Comparison of ENCODE assay signal across 8 cellular contexts in the genomic region with DNA sequence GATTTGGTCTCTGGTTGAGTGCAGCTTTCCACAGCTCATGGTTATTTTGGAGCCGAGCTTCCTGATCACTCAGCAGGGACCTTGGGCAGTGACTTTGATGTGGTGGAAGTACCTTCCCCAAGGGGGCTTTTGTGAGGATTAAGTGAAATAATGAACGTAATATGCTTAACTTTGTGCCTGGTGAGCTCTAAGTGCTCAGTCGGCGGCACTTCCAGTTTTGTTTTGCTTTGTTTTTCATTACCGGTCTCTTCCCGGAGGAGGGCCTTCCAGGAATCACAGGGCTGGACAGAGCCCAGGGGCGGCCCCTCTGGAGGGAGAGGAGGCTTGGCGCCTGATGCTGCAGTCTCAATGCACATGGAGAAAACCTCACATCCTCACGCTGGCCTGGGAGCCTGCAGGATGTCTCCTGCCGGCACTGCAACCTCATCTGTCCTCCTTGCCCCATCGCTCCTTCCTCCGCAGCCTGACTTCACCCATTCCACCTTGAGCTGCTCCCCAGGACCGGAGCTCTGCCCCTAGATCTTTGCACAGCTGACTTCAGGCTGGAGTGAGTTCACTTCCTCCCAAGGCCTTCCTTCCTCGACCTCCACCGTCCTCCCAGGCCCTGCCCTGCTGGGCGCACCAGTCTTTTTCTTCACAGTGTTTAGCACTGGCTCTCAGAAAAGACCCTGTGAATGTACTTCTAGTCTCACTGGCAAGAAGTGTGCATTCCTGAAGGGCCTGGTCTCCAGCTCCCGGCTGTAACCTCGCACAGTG. TPM values are rescaled to one million over a fixed set of nuclear protein-coding genes. Genes with fewer than 3 reads are reported as not detected.
DNase-seq lines count a peak whose midpoint lies in the region; ATAC-seq and TF ChIP-seq lines count a peak whose summit lies in the region.

No MANE protein-coding gene starts in this region.

- DNase-seq in Caco-2 (no peak), cardiac fibroblast (ENCODE audit: low read depth in 2 of 2) (peak; percentile 68 to 84), left kidney (ENCODE audit: low read depth, low spot score) (peak; percentile 87), NCI-H2196 treated with DMSO at 0.1 percent for 48 hours (lab: John Stamatoyannopoulos, UW; ENCODE audit: unreplicated experiment) (no peak), NCI-H2029 treated with DMSO at 0.1 percent for 48 hours (lab: John Stamatoyannopoulos, UW) (no peak)
- peak; percentile 43 for DNase-seq in stimulated activated naive CD8-positive, alpha-beta T cell treated with anti-CD3 and anti-CD28 coated beads, Interleukin-15, Interleukin-2, amounts not matched to agents 100 U/mL and 50 U/mL, for 24 hours

- H2AFZ ChIP-seq in OCI-LY1 (ENCODE audit: low read length): no peak overlapping the region

- CTCF ChIA-PET in Caco-2 (lab: Charles Lee): interaction anchor here (1.4 kb wide), 1 partner anchor 49 kb away, joined by 6 read pairs; no protein-coding TSS in a partner anchor

- no peaks in the 10 kb centered on the region for H3K9me3 ChIP-seq in Caco-2
- no peaks in the 10 kb centered on the region for H3K9me3 ChIP-seq in OCI-LY1 (ENCODE audit: low read length)

- no peaks in the 10 kb centered on the region for H4K20me1 ChIP-seq in OCI-LY1 (ENCODE audit: insufficient read depth, low read length)

- H3K27me3 ChIP-seq in Caco-2 (replicated peaks; ENCODE audit: control insufficient read depth, insufficient read depth, low read length) (no peaks in the 10 kb centered on the region), OCI-LY1 (ENCODE audit: insufficient read depth, low read length) (0 out of 2 replicates have a peak, but pooled peaks cover 6% of the 10 kb centered on the region)

- no peaks in the 10 kb centered on the region for H3K36me3 Mint-ChIP-seq in Caco-2 (ENCODE audit: insufficient read depth, unreplicated experiment)

- H3K9me2 ChIP-seq in OCI-LY1 (ENCODE audit: low read depth, low read length): no peaks in the 10 kb centered on the region

- no peak overlapping the region; the same call in 1 of the 2 replicates for H3K9ac ChIP-seq in OCI-LY1 (ENCODE audit: low read length)

- H3K4me3 Mint-ChIP-seq in Caco-2 (ENCODE audit: unreplicated experiment): peak overlapping the region; percentile 92

- H3K36me3 ChIP-seq in Caco-2 (ENCODE audit: control insufficient read depth, insufficient read depth, low read length): no peaks in the 10 kb centered on the region; the same call in 1 of the 2 replicates
- no peaks in the 10 kb centered on the region for H3K36me3 ChIP-seq in OCI-LY1 (ENCODE audit: insufficient read depth, low read length)

- intact Hi-C loops in Caco-2 (cut with micrococcal nuclease; ENCODE audit: unreplicated experiment): no loop called here

- H3K4me1 Mint-ChIP-seq in Caco-2 (ENCODE audit: low read depth, unreplicated experiment): peaks cover 15% of the 10 kb centered on the region

- peaks cover 4% of the 10 kb centered on the region; the same call in 1 of the 2 replicates for H3F3A ChIP-seq in OCI-LY1 (ENCODE audit: insufficient read depth, low read length)

- H3K27ac Mint-ChIP-seq in Caco-2 (ENCODE audit: unreplicated experiment): no peak overlapping the region

- no TSS peak for BruUV-seq in Caco-2 (replicated peaks; lab: Mats Ljungman, UMichigan)

- TF ChIP-seq CTCF in Caco-2 (IDR thresholded peaks at IDR 0.05; ENCODE audit: insufficient read depth in 1 of 2, low read depth in 1 of 2, low read length in 1 of 2, severe bottlenecking in 1 of 2, unreplicated experiment in 1 of 2) (no peak), OCI-LY1 (IDR thresholded peaks at IDR 0.05; ENCODE audit: low read length) (no peak), cardiac fibroblast (IDR thresholded peaks at IDR 0.05; ENCODE audit: low read depth, low read length) (no peak)

- H3K4me1 ChIP-seq in Caco-2: peaks cover 16% of the 10 kb centered on the region
- peaks cover 45% of the 10 kb centered on the region for H3K4me1 ChIP-seq in OCI-LY1 (ENCODE audit: insufficient read depth, low read length, severe bottlenecking)

- H3K27me3 Mint-ChIP-seq in Caco-2 (ENCODE audit: insufficient read depth, unreplicated experiment): no peaks in the 10 kb centered on the region

- peak overlapping the region; percentile 86 for H3K4me2 ChIP-seq in OCI-LY1 (ENCODE audit: low read length)

- H3K4me3 ChIP-seq in Caco-2 (ENCODE audit: low read depth, low read length): peak overlapping the region; percentile 92
- H3K4me3 ChIP-seq in OCI-LY1 (ENCODE audit: low read depth, low read length, poor library complexity, severe bottlenecking): peak overlapping the region; percentile 72
- H3K4me3 ChIP-seq in cardiac fibroblast (replicated peaks in 1 of 2; ENCODE audit: low read depth in 2 of 2, low read length in 2 of 2): peak overlapping the region; percentile 70 to 96

- no peak for ATAC-seq in stimulated activated naive CD8-positive, alpha-beta T cell treated with anti-CD3 and anti-CD28 coated beads, Interleukin-15, Interleukin-2, amounts not matched to agents 100 U/mL and 50 U/mL, for 24 hours
- no peak for ATAC-seq in HG03342 (IDR thresholded peaks at IDR 0.05; ENCODE audit: unreplicated experiment)

- no peaks in the 10 kb centered on the region for H3K9me3 Mint-ChIP-seq in Caco-2 (ENCODE audit: unreplicated experiment)

- POLR2A ChIA-PET in Caco-2 (lab: Charles Lee): interaction anchor here (2.6 kb wide), 1 partner anchor 61 kb away, joined by 15 read pairs; the partner anchor contains the start of gene POP4

- no peak overlapping the region for H3K27ac ChIP-seq in OCI-LY1 (ENCODE audit: low read depth, low read length, poor library complexity, severe bottlenecking)

- no peaks in the 10 kb centered on the region for H3K79me2 ChIP-seq in OCI-LY1 (ENCODE audit: insufficient read depth, low read length)

RNA-seq across cellular contexts. Expression of gene PLEKHF1, which starts 1.6 kb away (rescaled TPM):
- total RNA-seq in Caco-2 (2022): 3.6 and 5.0 TPM in 2 replicates

RNA-seq across cellular contexts. Expression of gene C19orf12, which starts 48.2 kb away (rescaled TPM):
- 20.8 and 23.6 TPM in 2 replicates for total RNA-seq in Caco-2 (2022)

Comparison
In these comparisons a context has a peak if more than half of its experiments do, and no peak if none do; other contexts are left out.
1. DNase-seq: peak in cardiac fibroblast (2 of 2), left kidney (single experiment) and stimulated activated naive CD8-positive, alpha-beta T cell treated with anti-CD3 and anti-CD28 coated beads, Interleukin-15, Interleukin-2, amounts not matched to agents 100 U/mL and 50 U/mL, for 24 hours (single experiment); none in Caco-2 (0 of 2), NCI-H2196 treated with DMSO at 0.1 percent for 48 hours (single experiment) and NCI-H2029 treated with DMSO at 0.1 percent for 48 hours (single experiment).
2. Peak in every context shown above with its lines, with median percentiles within 50 percentile points of each other: H3K4me3 ChIP-seq.